In the genomic region with DNA sequence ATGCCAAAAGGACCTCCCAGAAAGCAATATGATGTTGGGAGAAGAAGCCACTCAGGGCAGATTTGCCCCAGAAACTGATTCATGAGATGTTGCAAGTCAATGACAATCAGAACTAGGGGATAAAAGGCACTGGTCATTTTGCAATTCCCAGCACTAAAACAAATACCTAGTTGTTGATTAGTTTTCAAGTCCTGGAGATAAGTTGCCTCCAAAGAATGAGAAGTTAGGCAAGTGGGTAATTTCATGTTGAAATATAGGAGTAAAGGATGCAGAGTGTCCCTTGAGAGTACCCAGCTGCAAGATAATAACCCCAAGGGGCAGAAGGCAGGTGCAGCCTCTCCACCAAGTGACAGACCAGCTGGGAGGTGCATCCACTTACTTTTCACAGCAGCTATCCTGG, we compare ENCODE assay signal across 17 cellular contexts.
A peak's percentile ranks its signal among the peaks of the same experiment; 100 is the strongest.
DNase-seq lines count a peak whose midpoint lies in the region; ATAC-seq and TF ChIP-seq lines count a peak whose summit lies in the region.
"Had no signal": no experiment of that assay in that cellular context is flagged by ENCODE, and none has a peak within 500 bp of the region (broad histone marks: within the 10 kb centered on the region; RNA-seq: fewer than 3 reads in every experiment).

No MANE protein-coding gene starts in this region.

- no peaks in the 10 kb centered on the region for H3K27me3 ChIP-seq in left ventricle myocardium inferior (ENCODE audit: low read depth)

- intact Hi-C loops in Right ventricle myocardium superior (cut with DNase I): no loop called here
- intact Hi-C loops in left ventricle myocardium inferior (cut with micrococcal nuclease): no loop called here

- DNase-seq in Right ventricle myocardium superior (no peak), left ventricle myocardium inferior (no peak), NCI-H1436 treated with DMSO at 0.1 percent for 48 hours (lab: John Stamatoyannopoulos, UW) (peak; percentile 30), NCI-H2171 treated with DMSO at 0.1 percent for 48 hours (lab: John Stamatoyannopoulos, UW) (peak; percentile 52), fibroblast of the aortic adventitia (ENCODE audit: low read depth) (peak; percentile 8)
- no peak for DNase-seq in activated CD4-positive, alpha-beta memory T cell treated with anti-CD3 and anti-CD28 coated beads, Interleukin-2, amount 10 ng/mL, durations not matched to agents 7 days and 5 days
- DNase-seq in activated CD8-positive, alpha-beta memory T cell treated with anti-CD3 and anti-CD28 coated beads for 24 hours: no peak
- DNase-seq in stimulated activated naive B cell treated with anti-CD40 and anti-IgM and Interleukin-4, amounts not matched to agents 10 μg/mL and 1 μg/mL and 100 μg/mL, for 72 hours: no peak
- DNase-seq: ACHN; AML-193; CD4-positive, alpha-beta T cell; EL; GOT3; NCI-H2029; OCI-M1; T-helper 2 cell had no signal

- H3K4me3 ChIP-seq in left ventricle myocardium inferior (no peak overlapping the region), fibroblast of the aortic adventitia (ENCODE audit: low read depth, low read length) (no peak overlapping the region)
- H3K4me3 ChIP-seq: SJSA1 had no signal

- H3K36me3 ChIP-seq in left ventricle myocardium inferior: no peaks in the 10 kb centered on the region
- H3K36me3 ChIP-seq: SJSA1 had no signal

- peaks cover 2% of the 10 kb centered on the region for H3K9me3 Mint-ChIP-seq in activated CD4-positive, alpha-beta memory T cell treated with anti-CD3 and anti-CD28 coated beads, Interleukin-2, amount 10 ng/mL, durations not matched to agents 7 days and 5 days
- H3K9me3 Mint-ChIP-seq in stimulated activated naive B cell treated with anti-CD40 and anti-IgM and Interleukin-4, amounts not matched to agents 10 μg/mL and 1 μg/mL and 100 μg/mL, for 72 hours: no peaks in the 10 kb centered on the region
- H3K9me3 Mint-ChIP-seq: CD4-positive, alpha-beta T cell had no signal

- H3K4me1 ChIP-seq in left ventricle myocardium inferior: no peaks in the 10 kb centered on the region
- H3K4me1 ChIP-seq: SJSA1 had no signal

- H3K4me1 Mint-ChIP-seq in activated CD4-positive, alpha-beta memory T cell treated with anti-CD3 and anti-CD28 coated beads, Interleukin-2, amount 10 ng/mL, durations not matched to agents 7 days and 5 days: no peaks in the 10 kb centered on the region
- H3K4me1 Mint-ChIP-seq in stimulated activated naive B cell treated with anti-CD40 and anti-IgM and Interleukin-4, amounts not matched to agents 10 μg/mL and 1 μg/mL and 100 μg/mL, for 72 hours: no peaks in the 10 kb centered on the region

- TF ChIP-seq CTCF in left ventricle myocardium inferior (IDR thresholded peaks at IDR 0.05; ENCODE audit: borderline replicate concordance) (no peak), fibroblast of the aortic adventitia (IDR thresholded peaks at IDR 0.05; ENCODE audit: insufficient read depth, low read length) (no peak)

- peak; percentile 75 for ATAC-seq in Right ventricle myocardium superior (ENCODE audit: poor library complexity)
- ATAC-seq in stimulated activated naive B cell treated with anti-CD40 and anti-IgM and Interleukin-4, amounts not matched to agents 10 μg/mL and 1 μg/mL and 100 μg/mL, for 72 hours (replicated peaks): no peak

- CTCF ChIA-PET in activated CD4-positive, alpha-beta memory T cell treated with anti-CD3 and anti-CD28 coated beads, Interleukin-2, amount 10 ng/mL, durations not matched to agents 7 days and 5 days (lab: Charles Lee): no interaction called here

- H3K4me3 Mint-ChIP-seq in activated CD4-positive, alpha-beta memory T cell treated with anti-CD3 and anti-CD28 coated beads, Interleukin-2, amount 10 ng/mL, durations not matched to agents 7 days and 5 days: no peak overlapping the region
- H3K4me3 Mint-ChIP-seq in stimulated activated naive B cell treated with anti-CD40 and anti-IgM and Interleukin-4, amounts not matched to agents 10 μg/mL and 1 μg/mL and 100 μg/mL, for 72 hours: no peak overlapping the region
- H3K4me3 Mint-ChIP-seq: CD4-positive, alpha-beta T cell had no signal

- H3K27ac ChIP-seq in left ventricle myocardium inferior (replicated peaks): no peak overlapping the region
- H3K27ac ChIP-seq: SJSA1 had no signal

- H3K27me3 Mint-ChIP-seq in activated CD4-positive, alpha-beta memory T cell treated with anti-CD3 and anti-CD28 coated beads, Interleukin-2, amount 10 ng/mL, durations not matched to agents 7 days and 5 days: no peaks in the 10 kb centered on the region
- no peaks in the 10 kb centered on the region for H3K27me3 Mint-ChIP-seq in stimulated activated naive B cell treated with anti-CD40 and anti-IgM and Interleukin-4, amounts not matched to agents 10 μg/mL and 1 μg/mL and 100 μg/mL, for 72 hours
- H3K27me3 Mint-ChIP-seq: CD4-positive, alpha-beta T cell had no signal

- H3K36me3 Mint-ChIP-seq in activated CD4-positive, alpha-beta memory T cell treated with anti-CD3 and anti-CD28 coated beads, Interleukin-2, amount 10 ng/mL, durations not matched to agents 7 days and 5 days (ENCODE audit: low read depth): no peaks in the 10 kb centered on the region
- H3K36me3 Mint-ChIP-seq in stimulated activated naive B cell treated with anti-CD40 and anti-IgM and Interleukin-4, amounts not matched to agents 10 μg/mL and 1 μg/mL and 100 μg/mL, for 72 hours: no peaks in the 10 kb centered on the region

- no peak overlapping the region for H3K27ac Mint-ChIP-seq in activated CD4-positive, alpha-beta memory T cell treated with anti-CD3 and anti-CD28 coated beads, Interleukin-2, amount 10 ng/mL, durations not matched to agents 7 days and 5 days
- no peak overlapping the region for H3K27ac Mint-ChIP-seq in stimulated activated naive B cell treated with anti-CD40 and anti-IgM and Interleukin-4, amounts not matched to agents 10 μg/mL and 1 μg/mL and 100 μg/mL, for 72 hours
- H3K27ac Mint-ChIP-seq: CD4-positive, alpha-beta T cell had no signal

- H3K9me3 ChIP-seq in left ventricle myocardium inferior (replicated peaks): no peaks in the 10 kb centered on the region
- H3K9me3 ChIP-seq: SJSA1 had no signal

- POLR2A ChIA-PET in activated CD4-positive, alpha-beta memory T cell treated with anti-CD3 and anti-CD28 coated beads, Interleukin-2, amount 10 ng/mL, durations not matched to agents 7 days and 5 days (lab: Charles Lee): no interaction called here

Comparison
In these comparisons a context has a peak if more than half of its experiments do, and no peak if none do; other contexts are left out.
1. DNase-seq: peak in NCI-H1436 treated with DMSO at 0.1 percent for 48 hours (single experiment), NCI-H2171 treated with DMSO at 0.1 percent for 48 hours (single experiment) and fibroblast of the aortic adventitia (single experiment); none in Right ventricle myocardium superior (single experiment), left ventricle myocardium inferior (single experiment), activated CD4-positive, alpha-beta memory T cell treated with anti-CD3 and anti-CD28 coated beads, Interleukin-2, amount 10 ng/mL, durations not matched to agents 7 days and 5 days (single experiment), activated CD8-positive, alpha-beta memory T cell treated with anti-CD3 and anti-CD28 coated beads for 24 hours (single experiment) and stimulated activated naive B cell treated with anti-CD40 and anti-IgM and Interleukin-4, amounts not matched to agents 10 μg/mL and 1 μg/mL and 100 μg/mL, for 72 hours (single experiment).